In genomic region chr6:33571637-33572316, GRCh38 we compare ENCODE assay signal across 8 cellular contexts. TPM values are rescaled to one million over a fixed set of nuclear protein-coding genes. Genes with fewer than 3 reads are reported as not detected.
A peak's percentile ranks its signal among the peaks of the same experiment; 100 is the strongest.
DNase-seq lines count a peak whose midpoint lies in the region; FAIRE-seq and TF ChIP-seq lines count a peak whose summit lies in the region.

No MANE protein-coding gene starts in this region.

- 52 to 55% (median 53%) methylated on average over 11 of the region's 11 CpGs for WGBS in adrenal gland, 4 donors
- 44% methylated on average over 11 of the region's 11 CpGs for WGBS in suprapubic skin

- POLR2A ChIA-PET in GM10248 (lab: Yijun Ruan, JAX): no interaction called here

- TF ChIP-seq POLR2A in adrenal gland (IDR thresholded peaks at IDR 0.05) (no peak), suprapubic skin (IDR thresholded peaks at IDR 0.05) (no peak)

- CTCF ChIA-PET in GM10248 (lab: Yijun Ruan, JAX): interaction anchor here (1.2 kb wide), 1 partner anchor 18 kb away, joined by 3 read pairs; no protein-coding TSS in a partner anchor

- TF ChIP-seq EP300 in suprapubic skin (IDR thresholded peaks at IDR 0.05): no peak

- intact Hi-C loops in adrenal gland (cut with DNase I): loop anchor here in 1 of 2 donors (10.0 kb wide), 1 partner anchor 147 kb away; the partner anchor contains the start of gene SYNGAP1
- intact Hi-C loops in kidney (cut with DNase I): no loop called here

- H3K4me3 ChIP-seq in adrenal gland (peak overlapping the region in 2 of 4 donors; percentile 52 to 97), kidney (ENCODE audit: low read length in 2 of 2) (peak overlapping the region; percentile 54 to 93), suprapubic skin (peak overlapping the region; percentile 55)

- peak overlapping the region; percentile 26 to 91 for H3K9ac ChIP-seq in kidney (ENCODE audit: low read length in 2 of 2)

- H3K9me3 ChIP-seq in adrenal gland (replicated peaks in 1 of 3): no peaks in the 10 kb centered on the region
- no peaks in the 10 kb centered on the region for H3K9me3 ChIP-seq in kidney (ENCODE audit: control insufficient read depth in 1 of 2, low read length in 2 of 2)
- H3K9me3 ChIP-seq in suprapubic skin: no peaks in the 10 kb centered on the region

- H3K27ac ChIP-seq in adrenal gland (peak overlapping the region; percentile 12 to 91 (median 77)), kidney (ENCODE audit: low read depth in 2 of 2, low read length in 2 of 2) (peak overlapping the region; percentile 76 to 89), suprapubic skin (peak overlapping the region; percentile 64)

- peaks cover 10 to 12% of the 10 kb centered on the region in 2 donors for H3K4me1 ChIP-seq in adrenal gland (replicated peaks in 1 of 2)
- H3K4me1 ChIP-seq in kidney (ENCODE audit: control insufficient read depth in 1 of 2, insufficient read depth in 1 of 2, low read depth in 1 of 2, low read length in 2 of 2): peaks cover 0 to 5% of the 10 kb centered on the region in 2 donors
- H3K4me1 ChIP-seq in suprapubic skin: peaks cover 10% of the 10 kb centered on the region

- no peak for FAIRE-seq in kidney (lab: Jason Lieb, UNC)

- DNase-seq in NCI-H345 (lab: John Stamatoyannopoulos, UW) (peak; percentile 26), NCI-H345 treated with DMSO at 0.1 percent for 48 hours (lab: John Stamatoyannopoulos, UW; ENCODE audit: unreplicated experiment) (no peak), adrenal gland (peak in 1 of 7 donors; percentile 22), kidney (no peak), suprapubic skin (ENCODE audit: low spot score in 2 of 2) (no peak), NCI-H1436 treated with DMSO at 0.1 percent for 48 hours (lab: John Stamatoyannopoulos, UW) (no peak), GM03348 (ENCODE audit: low spot score) (no peak), GM10248 (ENCODE audit: extremely low spot score) (no peak)

- peaks cover 0 to 33% of the 10 kb centered on the region in 2 donors for H3K36me3 ChIP-seq in adrenal gland (replicated peaks in 1 of 2)
- H3K36me3 ChIP-seq in kidney (ENCODE audit: control insufficient read depth in 1 of 2, insufficient read depth in 2 of 2, low read length in 2 of 2): peaks cover 13 to 17% of the 10 kb centered on the region in 2 donors
- H3K36me3 ChIP-seq in suprapubic skin: peaks cover 37% of the 10 kb centered on the region

- H3K27me3 ChIP-seq in adrenal gland: no peaks in the 10 kb centered on the region
- H3K27me3 ChIP-seq in suprapubic skin: no peaks in the 10 kb centered on the region

- TF ChIP-seq CTCF in adrenal gland (IDR thresholded peaks at IDR 0.05) (no peak), kidney (IDR thresholded peaks at IDR 0.05; ENCODE audit: borderline replicate concordance, extremely low read depth, insufficient read depth) (no peak), suprapubic skin (IDR thresholded peaks at IDR 0.05) (no peak), GM10248 (IDR thresholded peaks at IDR 0.05; ENCODE audit: control extremely low read depth, extremely low read depth, low read depth, missing control alignments) (no peak)

RNA-seq across cellular contexts. Expression of gene BAK1, which starts 8.3 kb away (rescaled TPM):
- total RNA-seq in adrenal gland (10 to 100 TPM in 7 of 8 donors, 1 to 10 TPM in 1; 9.7 to 51.9 (median 27.6) TPM), kidney (22.3 TPM), suprapubic skin (10 to 100 TPM; 12.6 to 15.0 (median 14.3) TPM)
- polyA plus RNA-seq in adrenal gland (10 to 100 TPM; 17.3 to 33.5 (median 17.6) TPM), kidney (ENCODE audit: insufficient read depth, low read depth, low replicate concordance) (26.7 TPM)

RNA-seq across cellular contexts. Expression of gene ITPR3, which starts 49.3 kb away (rescaled TPM):
- 10 to 100 TPM in 7 of 8 donors, 1 to 10 TPM in 1; 8.6 to 38.1 (median 29.2) TPM for total RNA-seq in adrenal gland
- polyA plus RNA-seq in adrenal gland: 10 to 100 TPM in 2 of 3 donors, 1 to 10 TPM in 1; 3.0 to 21.6 (median 14.2) TPM
- total RNA-seq in kidney: 86.3 TPM
- polyA plus RNA-seq in kidney (ENCODE audit: insufficient read depth, low read depth, low replicate concordance): 4.2 TPM
- 100 to 1,000 TPM; 174 to 206 (median 199) TPM for total RNA-seq in suprapubic skin
